Comparison of ENCODE assay signal across 14 cellular contexts in the genomic region with DNA sequence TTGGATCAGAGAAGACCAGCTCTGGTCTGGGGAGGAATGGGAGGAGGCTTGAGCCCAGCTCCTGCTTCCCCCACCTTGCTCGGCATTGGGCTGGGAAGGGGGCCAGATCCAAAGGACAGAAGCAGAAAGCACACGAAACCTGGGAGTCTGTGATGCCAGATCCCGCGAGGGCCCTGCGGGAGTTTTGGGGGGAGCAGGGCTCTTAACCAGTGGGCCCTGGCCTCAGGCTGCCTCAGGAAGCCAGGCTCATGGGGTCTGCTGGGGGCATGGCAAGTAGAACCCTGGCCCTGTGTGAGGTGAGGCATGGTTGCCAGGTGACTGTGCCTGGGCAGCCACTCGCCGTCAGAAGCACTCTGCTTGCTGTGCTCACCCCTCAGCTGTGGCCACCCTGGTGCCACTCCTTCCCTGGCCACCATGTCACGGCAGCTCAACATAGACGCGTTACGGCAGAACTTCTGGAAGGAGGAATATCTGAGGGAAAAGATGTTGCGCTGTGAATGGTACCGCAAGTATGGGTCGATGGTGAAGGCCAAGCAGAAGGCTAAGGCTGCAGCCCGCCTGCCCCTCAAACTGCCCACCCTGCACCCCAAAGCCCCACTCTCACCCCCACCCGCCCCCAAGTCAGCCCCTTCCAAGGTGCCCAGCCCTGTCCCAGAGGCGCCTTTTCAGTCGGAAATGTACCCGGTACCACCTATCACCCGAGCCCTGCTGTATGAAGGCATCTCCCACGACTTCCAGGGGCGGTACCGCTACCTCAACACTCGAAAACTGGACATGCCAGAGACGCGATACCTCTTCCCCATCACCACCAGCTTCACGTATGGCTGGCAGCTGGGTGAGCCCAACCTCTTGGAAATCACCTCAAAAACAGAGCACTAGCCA. TPM values are rescaled to one million over a fixed set of nuclear protein-coding genes. Genes with fewer than 3 reads are reported as not detected.
DNase-seq lines count a peak whose midpoint lies in the region; ATAC-seq and TF ChIP-seq lines count a peak whose summit lies in the region.
"Had no signal": no experiment of that assay in that cellular context is flagged by ENCODE, and none has a peak within 500 bp of the region (broad histone marks: within the 10 kb centered on the region; RNA-seq: fewer than 3 reads in every experiment).

No MANE protein-coding gene starts in this region.

- no peak overlapping the region for H3T11ph ChIP-seq in H9 (ENCODE audit: low read length)

- H3K9ac ChIP-seq in H9 (ENCODE audit: extremely low read depth, insufficient read length, low read length) = no peak overlapping the region

- no peak overlapping the region for H2AFZ ChIP-seq in H9 (ENCODE audit: low read length)

- no peak overlapping the region for H4K5ac ChIP-seq in H9 (ENCODE audit: insufficient read length, low read depth, low read length)

- no peak overlapping the region for H2BK15ac ChIP-seq in H9 (ENCODE audit: low read depth, low read length)

- H3K27me3 Mint-ChIP-seq in CD4-positive, alpha-beta T cell = no peaks in the 10 kb centered on the region
- H3K27me3 Mint-ChIP-seq in HFFc6 (ENCODE audit: insufficient read depth) (peaks cover 54% of the 10 kb centered on the region), chondrocyte (ENCODE audit: low read depth) (no peaks in the 10 kb centered on the region), neural crest cell (ENCODE audit: low read depth) (peaks cover 29% of the 10 kb centered on the region), H9 (ENCODE audit: low read depth) (peaks cover 40% of the 10 kb centered on the region)

- TF ChIP-seq CTCF in CD4-positive, alpha-beta T cell (IDR thresholded peaks at IDR 0.05) = no peak
- no peak for TF ChIP-seq CTCF in HFFc6 (IDR thresholded peaks at IDR 0.05)
- TF ChIP-seq CTCF in chondrocyte (IDR thresholded peaks at IDR 0.05) = no peak
- TF ChIP-seq CTCF in neural crest cell (conservative IDR thresholded peaks at IDR 0.05) = no peak
- no peak for TF ChIP-seq CTCF in H9 (conservative IDR thresholded peaks at IDR 0.05)

- no peaks in the 10 kb centered on the region; the same call in 1 of the 2 replicates for H3K79me2 ChIP-seq in H9 (ENCODE audit: insufficient read depth, low read length)

- peaks cover 4% of the 10 kb centered on the region for H3K27me3 ChIP-seq in CD4-positive, alpha-beta T cell (ENCODE audit: control insufficient read depth, insufficient read depth, low read length)
- H3K27me3 ChIP-seq in HAP-1 (ENCODE audit: low read depth) (no peaks in the 10 kb centered on the region), H9 (ENCODE audit: insufficient read depth, low read length) (peaks cover 11% of the 10 kb centered on the region; the same call in 1 of the 2 replicates)

- no peak for ATAC-seq in CD4-positive, alpha-beta T cell (ENCODE audit: poor library complexity)
- ATAC-seq in HG02884 (IDR thresholded peaks at IDR 0.05; ENCODE audit: unreplicated experiment) (no peak), left ventricle myocardium superior (no peak)
- ATAC-seq: CD8-positive, alpha-beta T cell; HCT116 had no signal

- no peak overlapping the region for H4K91ac ChIP-seq in H9 (ENCODE audit: insufficient read length, low read depth, low read length)

- peaks cover 46% of the 10 kb centered on the region for H3K4me1 Mint-ChIP-seq in CD4-positive, alpha-beta T cell (ENCODE audit: low read depth)
- peaks cover 38% of the 10 kb centered on the region for H3K4me1 Mint-ChIP-seq in HFFc6 (ENCODE audit: low read depth)
- H3K4me1 Mint-ChIP-seq in chondrocyte (ENCODE audit: low read depth) = peaks cover 38% of the 10 kb centered on the region
- peaks cover 30% of the 10 kb centered on the region for H3K4me1 Mint-ChIP-seq in neural crest cell
- peaks cover 27 to 32% of the 10 kb centered on the region in 2 experiments for H3K4me1 Mint-ChIP-seq in H9

- POLR2A ChIA-PET in CD4-positive, alpha-beta T cell (lab: Charles Lee) = no interaction called here

- H3K36me3 Mint-ChIP-seq in CD4-positive, alpha-beta T cell (ENCODE audit: low read depth) = peaks cover 17% of the 10 kb centered on the region
- peaks cover 22% of the 10 kb centered on the region for H3K36me3 Mint-ChIP-seq in HFFc6 (ENCODE audit: low read depth)
- H3K36me3 Mint-ChIP-seq in chondrocyte (ENCODE audit: low read depth) = peaks cover 12% of the 10 kb centered on the region
- peaks cover 4% of the 10 kb centered on the region for H3K36me3 Mint-ChIP-seq in neural crest cell (ENCODE audit: low read depth)
- peaks cover 12 to 18% (median 15%) of the 10 kb centered on the region in 3 experiments for H3K36me3 Mint-ChIP-seq in H9 (ENCODE audit: insufficient read depth in 1 of 3, low read depth in 3 of 3)

- H2BK12ac ChIP-seq in H9 (ENCODE audit: insufficient read length, low read depth, low read length) = no peak overlapping the region

- H3K23me2 ChIP-seq in H9 (ENCODE audit: insufficient read length, low read depth, low read length, poor library complexity, severe bottlenecking) = peaks cover 20% of the 10 kb centered on the region

- no peak overlapping the region for H2BK120ac ChIP-seq in H9 (ENCODE audit: low read depth, low read length, poor library complexity, severe bottlenecking)

- in situ Hi-C loops in HAP-1 (cut with MboI; ENCODE audit: low sequenced_read_pairs) = no loop called here

- no peak overlapping the region for H4K8ac ChIP-seq in H9 (replicated peaks; ENCODE audit: insufficient read length, low read depth, low read length)

- no peak overlapping the region for H3K27ac ChIP-seq in CD4-positive, alpha-beta T cell (ENCODE audit: low read depth, low read length)
- no peak overlapping the region for H3K27ac ChIP-seq in H9 (ENCODE audit: insufficient read length, low read depth, low read length)

- CTCF ChIA-PET in CD4-positive, alpha-beta T cell (lab: Charles Lee) = no interaction called here

- H3K4me2 ChIP-seq in H9 (ENCODE audit: insufficient read depth, insufficient read length, low read length) = no peak overlapping the region

- peak overlapping the region; percentile 71 for H3K4me3 Mint-ChIP-seq in CD4-positive, alpha-beta T cell
- H3K4me3 Mint-ChIP-seq in HFFc6 = 0 out of 2 replicates have a peak overlapping the region, but pooled peaks have one; percentile 28
- H3K4me3 Mint-ChIP-seq in chondrocyte (ENCODE audit: unreplicated experiment) = no peak overlapping the region
- peak overlapping the region; percentile 81 for H3K4me3 Mint-ChIP-seq in neural crest cell
- H3K4me3 Mint-ChIP-seq in H9 = no peak overlapping the region
- H3K4me3 Mint-ChIP-seq: B cell had no signal

- no peak overlapping the region for H2BK5ac ChIP-seq in H9 (ENCODE audit: insufficient read length, low read length)

- no peak overlapping the region for H3K23ac ChIP-seq in H9 (ENCODE audit: insufficient read length, low read depth, low read length)

- no peak overlapping the region for H2AK5ac ChIP-seq in H9 (ENCODE audit: insufficient read length, low read length)

- H3K4me3 ChIP-seq in HAP-1 = no peak overlapping the region

- H3K27ac Mint-ChIP-seq in CD4-positive, alpha-beta T cell = no peak overlapping the region
- peak overlapping the region; percentile 16 for H3K27ac Mint-ChIP-seq in HFFc6
- H3K27ac Mint-ChIP-seq in chondrocyte (ENCODE audit: unreplicated experiment) = no peak overlapping the region
- no peak overlapping the region for H3K27ac Mint-ChIP-seq in neural crest cell (ENCODE audit: unreplicated experiment)
- no peak overlapping the region for H3K27ac Mint-ChIP-seq in H9
- H3K27ac Mint-ChIP-seq: B cell; CD8-positive, alpha-beta T cell had no signal

- H3K79me1 ChIP-seq in H9 (ENCODE audit: insufficient read depth, low read depth, low read length, poor library complexity, severe bottlenecking) = no peaks in the 10 kb centered on the region

- no peaks in the 10 kb centered on the region for H3K9me3 ChIP-seq in CD4-positive, alpha-beta T cell (ENCODE audit: control insufficient read depth, low read length)
- H3K9me3 ChIP-seq in HAP-1 (no peaks in the 10 kb centered on the region), H9 (ENCODE audit: control insufficient read depth, low read depth, low read length) (no peaks in the 10 kb centered on the region)

- no peaks in the 10 kb centered on the region for H3K9me3 Mint-ChIP-seq in CD4-positive, alpha-beta T cell
- H3K9me3 Mint-ChIP-seq in HFFc6 (peaks cover 6% of the 10 kb centered on the region; the same call in 1 of the 2 replicates), chondrocyte (ENCODE audit: low read depth) (no peaks in the 10 kb centered on the region), neural crest cell (no peaks in the 10 kb centered on the region), H9 (no peaks in the 10 kb centered on the region; a peak in 1 of 5 replicates)
- H3K9me3 Mint-ChIP-seq: CD8-positive, alpha-beta T cell had no signal

- WGBS in H9 (ENCODE audit: extremely low coverage, insufficient read length, low lambda C conversion rate) = no CpG with 5 or more reads among the region's 27 CpGs

- peaks cover 10% of the 10 kb centered on the region for H3K36me3 ChIP-seq in HAP-1 (replicated peaks)

- H3K14ac ChIP-seq in H9 (ENCODE audit: insufficient read depth, low read length) = no peak overlapping the region

- H2BK20ac ChIP-seq in H9 (ENCODE audit: low read depth, low read length, poor library complexity, severe bottlenecking) = no peak overlapping the region

- H3K4ac ChIP-seq in H9 (ENCODE audit: low read depth, low read length) = no peak overlapping the region

- no peak overlapping the region for H3K56ac ChIP-seq in H9 (ENCODE audit: insufficient read length, low read depth, low read length)

- no peak for DNase-seq in CD4-positive, alpha-beta T cell
- DNase-seq in HFFc6 = no peak
- DNase-seq in chondrocyte (ENCODE audit: low spot score) = peak; percentile 82
- DNase-seq in neural crest cell (ENCODE audit: low read depth, low spot score) = no peak
- DNase-seq in HAP-1 (ENCODE audit: low spot score in 2 of 2) = no peak
- no peak for DNase-seq in left ventricle myocardium superior
- no peak for DNase-seq in H9
- DNase-seq: C1 segment of cervical spinal cord; CD8-positive, alpha-beta T cell; GOT3; Karpas-422 had no signal

- intact Hi-C loops in CD4-positive, alpha-beta T cell (cut with DNase I, micrococcal nuclease) = loop anchor here in 1 of 2 experiments (10.0 kb wide), 1 partner anchor 569 kb away; the partner anchor contains the start of gene STRIP2
- intact Hi-C loops in left ventricle myocardium superior (cut with micrococcal nuclease) = no loop called here

- H4K20me1 ChIP-seq in H9 (ENCODE audit: control insufficient read depth, insufficient read depth, insufficient read length) = no peaks in the 10 kb centered on the region

- no peak overlapping the region for H3K18ac ChIP-seq in H9 (ENCODE audit: insufficient read length, low read depth, low read length)

- H3K4me1 ChIP-seq in HAP-1 (peaks cover 17% of the 10 kb centered on the region), H9 (ENCODE audit: insufficient read depth, low read length) (0 out of 2 replicates have a peak, but pooled peaks cover 3% of the 10 kb centered on the region)

RNA-seq across cellular contexts. Expression of gene ATP6V1F, which starts 3.6 kb away (rescaled TPM):
- 10 to 100 TPM; 49.6 to 54.3 TPM for total RNA-seq in CD4-positive, alpha-beta T cell
- 100 to 1,000 TPM; 179 to 212 (median 193) TPM for total RNA-seq in HFFc6 (2021; fragmentation: NEBNext Ultra II Directional; extraction: Animal tissue kit (Norgen Biotek cat#: 25700))
- 139 to 162 TPM (median 154 TPM) in 3 replicates for total RNA-seq in chondrocyte
- total RNA-seq in neural crest cell = 144 and 149 TPM in 2 replicates
- total RNA-seq in left ventricle myocardium superior = 115 TPM
- 115 and 117 TPM in 2 replicates for total RNA-seq in H9 (2021)

RNA-seq across cellular contexts. Expression of gene FLNC, which starts 36.0 kb away (rescaled TPM):
- total RNA-seq in CD4-positive, alpha-beta T cell = under 1 TPM; 0.06 to 0.08 TPM
- total RNA-seq in HFFc6 (2021; fragmentation: NEBNext Ultra II Directional; extraction: Animal tissue kit (Norgen Biotek cat#: 25700)) = 100 to 1,000 TPM; 492 to 540 (median 512) TPM
- total RNA-seq in chondrocyte (72.3 to 119 TPM (median 118 TPM) in 3 replicates), neural crest cell (5.3 and 5.6 TPM in 2 replicates), left ventricle myocardium superior (591 TPM), H9 (2021) (12.2 and 12.5 TPM in 2 replicates)
- total RNA-seq: B cell had no signal

RNA-seq across cellular contexts. Expression of gene KCP, which starts 44.3 kb away (rescaled TPM):
- under 1 TPM in 1 of 2 experiments, not detected in 1; 0.11 TPM for total RNA-seq in CD4-positive, alpha-beta T cell
- under 1 TPM in 2 of 6 experiments, not detected in 4; 0.05 to 0.07 TPM for total RNA-seq in HFFc6 (2021; fragmentation: NEBNext Ultra II Directional; extraction: Animal tissue kit (Norgen Biotek cat#: 25700))
- total RNA-seq in chondrocyte = 1.3 to 1.5 TPM in 2 of 3 replicates, not detected in the other
- 2.7 and 2.9 TPM in 2 replicates for total RNA-seq in neural crest cell
- 0.12 TPM for total RNA-seq in left ventricle myocardium superior
- total RNA-seq in H9 (2021) = 4.8 and 5.3 TPM in 2 replicates

Comparison
In these comparisons a context has a peak if more than half of its experiments do, and no peak if none do; other contexts are left out.
1. H3K4me3 Mint-ChIP-seq: peak in CD4-positive, alpha-beta T cell (single experiment), HFFc6 (single experiment) and neural crest cell (single experiment); none in chondrocyte (single experiment) and H9 (0 of 2).